8 cellular contexts compared by ENCODE assay signal in genomic region chr12:42588981-42589464, GRCh38. TPM values are rescaled to one million over a fixed set of nuclear protein-coding genes. Genes with fewer than 3 reads are reported as not detected.
DNase-seq lines count a peak whose midpoint lies in the region; ATAC-seq, FAIRE-seq and TF ChIP-seq lines count a peak whose summit lies in the region.

No MANE protein-coding gene starts in this region.

- no peak overlapping the region for H2BK120ac ChIP-seq in H1 (replicated peaks; ENCODE audit: low read depth, low read length)

- H2BK12ac ChIP-seq in H1 (ENCODE audit: low read depth, low read length): no peak overlapping the region

- no peak overlapping the region for H3K56ac ChIP-seq in H1 (replicated peaks; ENCODE audit: insufficient read length, low read depth, low read length)

- H4K91ac ChIP-seq in H1 (replicated peaks; ENCODE audit: insufficient read length, low read length): no peak overlapping the region

- H3K23me2 ChIP-seq in H1 (ENCODE audit: low read depth, low read length): peaks cover 6% of the 10 kb centered on the region

- H3K27me3 ChIP-seq in BJ (ENCODE audit: control insufficient read depth, insufficient read depth, low read length): peaks cover 8% of the 10 kb centered on the region
- peaks cover 2 to 40% (median 30%) of the 10 kb centered on the region in 4 experiments for H3K27me3 ChIP-seq in H1 (replicated peaks in 1 of 4; ENCODE audit: control insufficient read depth in 3 of 4, extremely low read depth in 1 of 4, insufficient read depth in 3 of 4, low read length in 3 of 4)
- H3K27me3 ChIP-seq in vagina: no peaks in the 10 kb centered on the region

- peaks cover 0 to 1% of the 10 kb centered on the region in 2 experiments for H4K20me1 ChIP-seq in H1 (replicated peaks in 1 of 2; ENCODE audit: control insufficient read depth in 1 of 2, insufficient read depth in 2 of 2, low read length in 2 of 2)

- H4K5ac ChIP-seq in H1 (ENCODE audit: insufficient read length, low read depth, low read length): no peak overlapping the region

- POLR2A ChIA-PET in BJ (lab: Charles Lee): no interaction called here
- POLR2A ChIA-PET in H1 (lab: Charles Lee; ENCODE audit: partially characterized antibody): no interaction called here

- 2% methylated on average over 23 of the region's 38 CpGs; no CpG with 5 or more reads in 1 of the 2 experiments for WGBS in H1 (ENCODE audit: extremely low coverage in 1 of 2, insufficient coverage in 1 of 2, insufficient read length in 1 of 2, insufficient replicate concordance in 2 of 2, low coverage in 1 of 2, low lambda C conversion rate in 2 of 2, missing lambda C conversion rate in 1 of 2), 2 experiments

- TF ChIP-seq CTCF in BJ (IDR thresholded peaks at IDR 0.05; ENCODE audit: insufficient read depth, low read depth, low read length): peak; percentile 72
- TF ChIP-seq CTCF in H1 (IDR thresholded peaks at IDR 0.05; ENCODE audit: control extremely low read depth in 1 of 3, insufficient read depth in 1 of 3, low read depth in 1 of 3, low read length in 3 of 3): peak; percentile 76 to 79 (median 78)
- no peak for TF ChIP-seq CTCF in mucosa of descending colon (IDR thresholded peaks at IDR 0.05)
- TF ChIP-seq CTCF in vagina (IDR thresholded peaks at IDR 0.05): peak in 1 of 3 experiments; percentile 25

- no peak overlapping the region for H3K14ac ChIP-seq in H1 (ENCODE audit: insufficient read length)

- ATAC-seq in GM18909 (IDR thresholded peaks at IDR 0.05; ENCODE audit: poor library complexity, unreplicated experiment) (peak; percentile 41), HG03135 (IDR thresholded peaks at IDR 0.05; ENCODE audit: unreplicated experiment) (peak; percentile 32), mucosa of descending colon (peak; percentile 30), HG03571 (IDR thresholded peaks at IDR 0.05; ENCODE audit: unreplicated experiment) (no peak)

- no peak for FAIRE-seq in H1 (lab: Jason Lieb, UNC)

- DNase-seq in BJ (ENCODE audit: low read depth) (no peak), SK-MEL-5 (ENCODE audit: low read depth, low spot score) (peak; percentile 47), H1 (ENCODE audit: low read depth in 1 of 2, low spot score in 2 of 2) (peak in 1 of 2 experiments; percentile 80), mucosa of descending colon (peak in 2 of 3 donors; percentile 31 to 45), vagina (ENCODE audit: extremely low spot score in 2 of 2) (no peak)

- peak overlapping the region; percentile 45; the same call in 1 of the 2 replicates for H4K8ac ChIP-seq in H1 (ENCODE audit: extremely low read depth, insufficient read depth, low read length)

- H3K27ac ChIP-seq in H1 (ENCODE audit: low read depth, low read length) (no peak overlapping the region), vagina (peak overlapping the region; percentile 86)

- TF ChIP-seq POLR2A in H1 (IDR thresholded peaks at IDR 0.05; ENCODE audit: control extremely low read depth in 1 of 2, low read depth in 2 of 2, low read length in 2 of 2): no peak
- TF ChIP-seq POLR2A in vagina (IDR thresholded peaks at IDR 0.05): no peak

- H2AK5ac ChIP-seq in H1 (ENCODE audit: low read depth, low read length): no peak overlapping the region

- no peak overlapping the region for H2BK5ac ChIP-seq in H1 (ENCODE audit: low read depth, low read length)

- H3K36me3 ChIP-seq in BJ (ENCODE audit: control insufficient read depth, insufficient read depth, low read length) (no peaks in the 10 kb centered on the region), H1 (ENCODE audit: control insufficient read depth in 2 of 4, insufficient read depth in 4 of 4, low read length in 3 of 4) (no peaks in the 10 kb centered on the region), mucosa of descending colon (ENCODE audit: low read depth) (no peaks in the 10 kb centered on the region), vagina (no peaks in the 10 kb centered on the region)

- intact Hi-C loops in mucosa of descending colon (cut with DNase I, micrococcal nuclease) (no loop called here), vagina (cut with DNase I) (loop anchor here (5.0 to 10.0 kb wide), 2 partner anchors 104 to 108 kb away; no protein-coding TSS in a partner anchor)

- H2BK15ac ChIP-seq in H1 (ENCODE audit: low read length): no peak overlapping the region

- CTCF ChIA-PET in BJ (lab: Yijun Ruan, JAX) (interaction anchor here (0.7 to 1.6 kb wide), 6 partner anchors 14 to 749 kb away, joined by 3 to 6 read pairs (median 3); no protein-coding TSS in a partner anchor), H1 (lab: Charles Lee; ENCODE audit: partially characterized antibody) (interaction anchor here (0.6 to 1.3 kb wide), 6 partner anchors 16 to 281 kb away, joined by 3 to 4 read pairs (median 3); no protein-coding TSS in a partner anchor)

- H3K9me3 ChIP-seq in H1 (ENCODE audit: insufficient read depth in 2 of 2, low read depth in 1 of 2, low read length in 1 of 2) (no peaks in the 10 kb centered on the region), mucosa of descending colon (no peaks in the 10 kb centered on the region), vagina (no peaks in the 10 kb centered on the region)

- H3K79me1 ChIP-seq in H1 (ENCODE audit: low read depth, low read length): no peaks in the 10 kb centered on the region

- H2AFZ ChIP-seq in H1 (ENCODE audit: low read length): 0 out of 2 replicates have a peak overlapping the region, but pooled peaks have one; percentile 2

- H3K79me2 ChIP-seq in H1 (ENCODE audit: control insufficient read depth in 1 of 2, insufficient read depth in 2 of 2, low read length in 2 of 2): no peaks in the 10 kb centered on the region

- H3K4me2 ChIP-seq in H1 (ENCODE audit: insufficient read depth in 1 of 2, low read depth in 2 of 2, low read length in 2 of 2): peak overlapping the region; percentile 80 to 99

- no peak overlapping the region for H3K18ac ChIP-seq in H1 (ENCODE audit: extremely low read depth, low read length)

- H3K23ac ChIP-seq in H1 (ENCODE audit: insufficient read length): no peak overlapping the region

- peak; percentile 94 for TF ChIP-seq RAD21 in H1 (IDR thresholded peaks at IDR 0.05 in 1 of 2, conservative IDR thresholded peaks at IDR 0.05 in 1 of 2; ENCODE audit: low read depth in 2 of 2, low read length in 2 of 2)

- H3K4me1 ChIP-seq in H1 (replicated peaks in 1 of 4; ENCODE audit: control insufficient read depth in 3 of 4, insufficient read depth in 4 of 4, low read length in 3 of 4): peaks cover 0 to 5% (median 3%) of the 10 kb centered on the region in 4 experiments; a peak in 3 of 7 replicates
- H3K4me1 ChIP-seq in mucosa of descending colon (ENCODE audit: low read depth): peaks cover 5% of the 10 kb centered on the region
- peaks cover 47% of the 10 kb centered on the region for H3K4me1 ChIP-seq in vagina

- H3K9ac ChIP-seq in H1 (replicated peaks in 1 of 4; ENCODE audit: extremely low read depth in 1 of 4, low read depth in 3 of 4, low read length in 3 of 4): peak overlapping the region in 1 of 4 experiments; percentile 15; a peak in 2 of 7 replicates

- no peak overlapping the region for H3K4ac ChIP-seq in H1 (replicated peaks; ENCODE audit: insufficient read length, low read depth, low read length)

- peak overlapping the region; percentile 87 for H3K4me3 ChIP-seq in BJ (ENCODE audit: low read depth, low read length)
- peak overlapping the region; percentile 57 to 85 (median 70) for H3K4me3 ChIP-seq in H1 (ENCODE audit: extremely low read depth in 1 of 4, insufficient read depth in 2 of 4, low read depth in 3 of 4, low read length in 4 of 4)
- H3K4me3 ChIP-seq in mucosa of descending colon: peak overlapping the region; percentile 24
- peak overlapping the region; percentile 88 to 93 for H3K4me3 ChIP-seq in vagina

- in situ Hi-C loops in SK-MEL-5 (cut with HindIII; ENCODE audit: low pct_unique_long_range_greater_than_20kb, low sequenced_read_pairs): no loop called here

- TF ChIP-seq EP300 in H1 (IDR thresholded peaks at IDR 0.05; ENCODE audit: borderline replicate concordance in 1 of 2, low read depth in 2 of 2, low read length in 2 of 2): no peak

- no peak overlapping the region for H2BK20ac ChIP-seq in H1 (ENCODE audit: low read length)

TF ChIP-seq in H1, 55 proteins besides CTCF, POLR2A, EP300 and RAD21:
- TF ChIP-seq RNF2 (IDR thresholded peaks at IDR 0.05; ENCODE audit: borderline replicate concordance, low read depth, low read length, missing control alignments, poor library complexity, severe bottlenecking): no peak
- TF ChIP-seq SIN3A (conservative IDR thresholded peaks at IDR 0.05 in 1 of 2, IDR thresholded peaks at IDR 0.05 in 1 of 2; ENCODE audit: low read depth in 1 of 2, low read length in 2 of 2): peak in 1 of 2 experiments; percentile 59; a peak in 2 of 4 replicates
- TF ChIP-seq RBBP5 (IDR thresholded peaks at IDR 0.05; ENCODE audit: borderline replicate concordance, low read depth, low read length): peak; percentile 72; the same call in 1 of the 2 replicates
- 0 out of 2 replicates have a peak, but pooled peaks have one; percentile 23 for TF ChIP-seq BACH1 (IDR thresholded peaks at IDR 0.05; ENCODE audit: low read length)
- no peak for TF ChIP-seq TAF1 (IDR thresholded peaks at IDR 0.05; ENCODE audit: low read depth, low read length)
- TF ChIP-seq RFX5 (IDR thresholded peaks at IDR 0.05; ENCODE audit: borderline replicate concordance, low read depth, low read length): no peak
- peak; percentile 75 for TF ChIP-seq ASH2L (IDR thresholded peaks at IDR 0.05; ENCODE audit: low read length)
- TF ChIP-seq EGR1 (IDR thresholded peaks at IDR 0.05; ENCODE audit: borderline replicate concordance, low read depth, low read length): peak; percentile 86; the same call in 1 of the 2 replicates
- TF ChIP-seq TBP (IDR thresholded peaks at IDR 0.05; ENCODE audit: low read depth, low read length): peak; percentile 26; the same call in 1 of the 2 replicates
TF ChIP-seq in H1: peak in this region for 6.

RNA-seq across cellular contexts. Expression of gene PRICKLE1, which starts 0.5 kb away (rescaled TPM):
- 16.3 and 19.9 TPM in 2 replicates for polyA plus RNA-seq in BJ (2011; rRNA removed)
- 22.2 and 25.1 TPM in 2 replicates for polyA minus RNA-seq in BJ (2011; rRNA and poly(A)+ RNA removed)
- total RNA-seq in SK-MEL-5 (2014; rRNA removed; shearing (Covaris generic)): 0.50 and 4.4 TPM in 2 replicates
- polyA plus RNA-seq in SK-MEL-5 (2015; cell fraction: cytosol; rRNA removed): 2.1 and 3.3 TPM in 2 replicates
- 10.3 and 11.2 TPM in 2 replicates for polyA plus RNA-seq in SK-MEL-5 (2015; cell fraction: nucleus; rRNA removed)
- total RNA-seq in H1 (2021; fragmentation: NEBNext Ultra II Directional; extraction: Animal tissue kit (Norgen Biotek cat#: 25700)): 22.4 and 26.1 TPM in 2 replicates
- polyA plus RNA-seq in H1 (2011; rRNA removed): 6.8 and 14.0 TPM in 2 replicates
- 8.2 TPM for polyA plus RNA-seq in H1 (2011; cell fraction: cytosol; rRNA removed)
- 12.6 TPM for polyA plus RNA-seq in H1 (2011; cell fraction: nucleus; rRNA removed)
- polyA plus RNA-seq in H1 (2012, experiment 1 of 2): 23.0 to 26.0 TPM (median 23.9 TPM) in 4 replicates
- 3.5 TPM for polyA plus RNA-seq in H1 (2012, experiment 2 of 2)
- polyA plus RNA-seq in H1 (2013, experiment 1 of 2): 11.0 TPM
- polyA plus RNA-seq in H1 (2013, experiment 2 of 2): 9.9 TPM
- polyA minus RNA-seq in H1 (2011; rRNA and poly(A)+ RNA removed): 71.4 and 91.0 TPM in 2 replicates
- 25.5 TPM for polyA minus RNA-seq in H1 (2011; cell fraction: cytosol; rRNA and poly(A)+ RNA removed)
- 36.5 TPM for polyA minus RNA-seq in H1 (2011; cell fraction: nucleus; rRNA and poly(A)+ RNA removed)
- 1 to 10 TPM in 2 of 3 donors, under 1 TPM in 1; 0.93 to 7.1 (median 4.4) TPM for total RNA-seq in mucosa of descending colon
- total RNA-seq in vagina: 25.3 TPM

Comparison
In these comparisons a context has a peak if more than half of its experiments do, and no peak if none do; other contexts are left out.
1. DNase-seq: peak in SK-MEL-5 (single experiment) and mucosa of descending colon (2 of 3); none in BJ (single experiment) and vagina (0 of 2).
2. H3K4me3 ChIP-seq: peak in every context shown above with its lines; median percentile 90 in vagina; 87 in BJ; 70 in H1; 24 in mucosa of descending colon.